ENCODE assay signal across 8 cellular contexts in the genomic region with DNA sequence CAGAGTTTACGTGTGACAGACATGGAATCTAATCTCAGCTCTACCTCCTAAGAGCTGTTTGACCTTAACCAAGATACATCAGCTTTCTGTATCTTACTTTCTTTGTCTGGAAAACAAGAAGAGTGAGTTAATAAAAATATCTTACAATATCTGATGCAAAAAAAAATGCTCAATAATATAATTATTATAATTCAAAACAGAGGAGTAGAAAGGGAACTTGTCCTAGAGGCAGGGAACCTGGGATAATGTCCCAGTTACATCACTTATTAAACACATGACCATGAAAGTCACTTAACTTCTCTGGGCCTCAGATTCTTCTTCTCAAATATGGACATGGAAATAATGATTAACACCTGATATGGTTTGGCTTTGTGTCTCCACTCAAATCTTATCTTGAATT.
"Had no signal": no experiment of that assay in that cellular context is flagged by ENCODE, and none has a peak within 500 bp of the region (broad histone marks: within the 10 kb centered on the region; RNA-seq: fewer than 3 reads in every experiment).

No MANE protein-coding gene starts in this region.

- DNase-seq: GDM1, GF-D8 had no signal

- ATAC-seq: GM12878 had no signal

- FAIRE-seq: G401.6, GM12878, GM12891, GM12892, GM18507, GM19239 had no signal

- H3K4me3 ChIP-seq: GM12878 had no signal
